In the genomic region with DNA sequence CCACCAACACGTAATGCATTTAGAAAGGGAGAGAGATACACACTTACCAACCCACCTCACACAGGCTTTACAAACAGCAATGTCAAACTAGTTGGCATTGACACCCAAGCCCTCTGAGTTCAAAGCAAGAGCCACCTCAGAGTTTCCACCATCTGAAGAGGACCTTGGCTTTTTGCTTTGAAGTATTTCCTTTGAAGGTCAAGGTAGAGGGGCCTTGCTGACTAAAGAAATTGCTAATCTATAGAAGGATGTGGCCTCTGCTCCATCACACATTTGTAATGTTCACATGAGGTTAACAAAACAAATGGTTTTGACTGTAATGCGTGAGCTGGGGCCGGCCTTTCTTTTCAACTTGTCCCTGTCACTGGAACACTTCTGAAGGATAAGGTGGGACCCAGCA, we compare ENCODE assay signal across 15 cellular contexts.
"Had no signal": no experiment of that assay in that cellular context is flagged by ENCODE, and none has a peak within 500 bp of the region (broad histone marks: within the 10 kb centered on the region; RNA-seq: fewer than 3 reads in every experiment).

No MANE protein-coding gene starts in this region.

- DNase-seq: dorsolateral prefrontal cortex; effector CD8-positive, alpha-beta T cell; heart left ventricle; hypothalamus; kidney glomerular epithelial cell; mucosa of descending colon; naive thymus-derived CD8-positive, alpha-beta T cell; posterior cingulate gyrus; small intestine; stimulated activated CD4-positive, alpha-beta T cell treated with anti-CD3 and anti-CD28 coated beads, Interleukin-2, amount 100 ng/mL, for 48 hours; testis; upper lobe of right lung had no signal

- H3K27ac Mint-ChIP-seq: naive thymus-derived CD8-positive, alpha-beta T cell; stimulated activated naive CD8-positive, alpha-beta T cell treated with anti-CD3 and anti-CD28 coated beads, Interleukin-15, Interleukin-2, amounts not matched to agents 100 ng/mL and 50 ng/mL, for 24 hours had no signal

- ATAC-seq: esophagus mucosa; mucosa of descending colon; naive thymus-derived CD8-positive, alpha-beta T cell; upper lobe of right lung had no signal

- H3K9me3 Mint-ChIP-seq: neural crest cell; stimulated activated naive CD8-positive, alpha-beta T cell treated with anti-CD3 and anti-CD28 coated beads, Interleukin-15, Interleukin-2, amounts not matched to agents 100 ng/mL and 50 ng/mL, for 24 hours had no signal

- H3K4me1 Mint-ChIP-seq: naive thymus-derived CD8-positive, alpha-beta T cell; neural crest cell had no signal

- H3K4me3 Mint-ChIP-seq: naive thymus-derived CD8-positive, alpha-beta T cell; neural crest cell; stimulated activated naive CD8-positive, alpha-beta T cell treated with anti-CD3 and anti-CD28 coated beads, Interleukin-15, Interleukin-2, amounts not matched to agents 100 ng/mL and 50 ng/mL, for 24 hours had no signal
